1 cellular context compared by ENCODE assay signal in the genomic region with DNA sequence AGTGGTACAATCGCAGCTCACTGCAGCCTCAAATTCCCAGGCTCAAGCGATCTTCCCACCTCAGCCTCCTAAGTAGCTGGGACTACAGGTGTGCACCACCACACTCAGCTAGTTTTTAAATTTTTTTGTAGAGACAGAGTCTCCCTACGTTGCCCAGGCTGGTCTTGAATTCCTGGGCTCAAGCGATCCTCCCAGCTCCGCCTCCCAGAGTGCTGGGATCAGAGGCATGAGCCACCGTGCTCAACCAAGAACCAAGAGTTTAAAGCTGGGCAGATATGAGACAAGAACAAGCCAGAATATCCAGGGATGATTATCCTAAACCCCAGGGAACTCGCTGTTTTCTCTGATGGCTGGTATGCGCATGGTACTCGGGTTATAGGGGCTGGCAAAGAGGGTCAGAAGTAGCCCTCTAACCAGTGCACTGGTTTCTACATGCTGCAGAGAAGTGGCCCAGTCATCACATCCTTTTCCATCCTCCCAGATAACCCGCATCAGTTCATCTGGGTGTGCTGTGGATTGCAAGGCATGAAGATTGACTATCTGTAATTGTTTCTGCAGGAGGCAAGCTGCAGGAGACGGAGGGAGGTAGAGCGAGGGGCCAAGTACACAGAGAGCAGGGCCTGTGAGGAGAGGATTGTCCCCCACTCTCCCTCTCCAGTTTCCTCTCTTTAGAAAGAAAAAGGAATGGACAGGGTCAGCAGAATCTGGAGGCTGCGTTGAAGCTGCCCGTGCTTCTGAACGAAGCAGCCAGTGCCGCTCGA.
TF ChIP-seq lines count a peak whose summit lies in the region.

No MANE protein-coding gene starts in this region.

TF ChIP-seq in WTC11, 78 proteins besides CTCF, POLR2A, EP300 and RAD21 (continued from another document):
- TF ChIP-seq AFF4 (CRISPR knock-in tag; IDR thresholded peaks at IDR 0.05; ENCODE audit: borderline replicate concordance) (no peak), ELF4 (CRISPR knock-in tag; IDR thresholded peaks at IDR 0.05; ENCODE audit: low read depth) (no peak)
